10 cellular contexts compared by ENCODE assay signal in the genomic region with DNA sequence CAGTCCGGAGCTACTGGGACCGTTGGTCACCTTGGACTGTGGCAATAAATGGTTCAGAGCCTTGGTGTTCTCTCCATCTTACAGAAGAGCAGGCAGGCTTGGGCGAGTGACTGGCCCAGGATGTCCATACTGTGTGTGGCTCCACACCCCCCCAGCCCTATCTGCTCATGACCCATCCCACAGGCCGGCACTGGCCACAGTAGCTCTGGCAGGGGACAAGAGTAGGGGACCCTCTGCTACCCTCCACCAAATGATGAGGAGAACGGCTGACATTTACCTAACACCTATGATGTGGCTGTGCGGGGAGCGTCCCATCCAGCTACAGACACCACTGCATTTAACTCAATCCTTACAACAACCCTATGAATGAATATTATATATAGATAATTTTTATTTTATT. TPM values are rescaled to one million over a fixed set of nuclear protein-coding genes. Genes with fewer than 3 reads are reported as not detected.
"Had no signal": no experiment of that assay in that cellular context is flagged by ENCODE, and none has a peak within 500 bp of the region (broad histone marks: within the 10 kb centered on the region; RNA-seq: fewer than 3 reads in every experiment).

No MANE protein-coding gene starts in this region.

- H3K4me3 ChIP-seq: GM23338, HAP-1, K562 had no signal

- DNase-seq: HFFc6, IMR-90, KG1 had no signal

- H3K4me1 ChIP-seq: HAP-1 had no signal

- H3K9me3 Mint-ChIP-seq: GM23338, HFFc6 had no signal

- H3K9me3 ChIP-seq: HAP-1 had no signal

- H3K4me2 ChIP-seq: GM23338 had no signal

- FAIRE-seq: H1, H54, HTR-8/SVneo had no signal

- H2AFZ ChIP-seq: GM23338 had no signal

- ATAC-seq: GM23338, HCT116, K562 had no signal

- H3K4me3 Mint-ChIP-seq: GM23338, HFFc6 had no signal

RNA-seq across cellular contexts. Expression of gene LDLRAD2, which starts 13.3 kb away (rescaled TPM):
- total RNA-seq: IMR-90, K562 had no signal
